Comparison of ENCODE assay signal across 17 cellular contexts in the genomic region with DNA sequence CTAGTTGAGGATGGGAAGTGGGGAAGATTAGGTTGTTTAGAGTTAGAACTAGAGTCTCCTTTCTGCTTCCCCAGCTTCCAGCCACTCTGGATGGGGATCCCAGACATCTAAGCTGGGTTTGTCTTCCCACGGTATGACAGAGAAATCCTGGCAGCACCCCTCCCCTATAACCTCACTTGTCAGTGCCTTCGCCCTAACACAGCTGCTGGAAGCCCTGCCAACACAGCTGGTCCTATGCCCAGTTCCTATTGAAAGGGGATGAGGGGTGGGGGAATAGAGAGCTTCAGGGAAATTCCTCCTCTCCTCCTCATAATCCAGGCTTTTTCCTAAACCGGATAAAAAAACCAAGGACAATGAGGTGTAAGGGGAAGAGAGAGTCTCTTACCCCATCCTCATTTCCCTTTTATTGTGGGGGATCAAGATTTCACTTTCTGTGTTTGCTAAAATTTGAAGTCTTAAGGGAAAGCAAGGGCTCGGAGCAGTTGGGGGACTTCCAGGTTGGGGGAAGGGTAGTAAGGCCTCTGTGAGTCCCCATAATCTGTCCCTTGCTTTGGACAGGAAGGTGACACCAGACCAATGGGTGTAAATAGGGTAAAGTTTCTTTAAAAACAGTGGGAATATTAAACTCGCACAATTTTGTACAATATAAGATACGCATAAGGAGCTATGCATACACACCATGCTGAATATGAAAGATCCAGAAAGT. TPM values are rescaled to one million over a fixed set of nuclear protein-coding genes. Genes with fewer than 3 reads are reported as not detected.
A peak's percentile ranks its signal among the peaks of the same experiment; 100 is the strongest.
DNase-seq lines count a peak whose midpoint lies in the region; ATAC-seq, FAIRE-seq and TF ChIP-seq lines count a peak whose summit lies in the region.
"Had no signal": no experiment of that assay in that cellular context is flagged by ENCODE, and none has a peak within 500 bp of the region (broad histone marks: within the 10 kb centered on the region; RNA-seq: fewer than 3 reads in every experiment).

No MANE protein-coding gene starts in this region.

- no peak overlapping the region for H2AFZ ChIP-seq in OCI-LY3 (ENCODE audit: low read depth, low read length)
- H2AFZ ChIP-seq: parathyroid adenoma had no signal

- H3K4me1 ChIP-seq in OCI-LY3 (ENCODE audit: low read length) (peaks cover 18% of the 10 kb centered on the region), small intestine (ENCODE audit: control insufficient read depth in 2 of 2, insufficient read depth in 1 of 2, low read depth in 1 of 2, low read length in 1 of 2) (no peaks in the 10 kb centered on the region), body of pancreas (no peaks in the 10 kb centered on the region)
- no peaks in the 10 kb centered on the region for H3K4me1 ChIP-seq in naive thymus-derived CD4-positive, alpha-beta T cell (ENCODE audit: control insufficient read depth in 2 of 2, insufficient read depth in 2 of 2, low read length in 2 of 2)
- H3K4me1 ChIP-seq: parathyroid adenoma, vagina had no signal

- no peaks in the 10 kb centered on the region for H3K27me3 ChIP-seq in OCI-LY3 (ENCODE audit: low read depth, low read length)
- no peaks in the 10 kb centered on the region for H3K27me3 ChIP-seq in naive thymus-derived CD4-positive, alpha-beta T cell (ENCODE audit: control insufficient read depth in 2 of 2, insufficient read depth in 2 of 2, low read length in 2 of 2)
- no peaks in the 10 kb centered on the region for H3K27me3 ChIP-seq in small intestine (ENCODE audit: control insufficient read depth in 2 of 2, insufficient read depth in 2 of 2, low read length in 2 of 2)
- no peaks in the 10 kb centered on the region for H3K27me3 ChIP-seq in body of pancreas
- H3K27me3 ChIP-seq: vagina had no signal

- peak overlapping the region; percentile 9 for H3K4me2 ChIP-seq in OCI-LY3 (ENCODE audit: low read length)

- CTCF ChIA-PET in naive thymus-derived CD4-positive, alpha-beta T cell (lab: Charles Lee) = interaction anchor here (1.0 to 1.3 kb wide), 4 partner anchors 20 to 77 kb away, joined by 3 read pairs; no protein-coding TSS in a partner anchor

- DNase-seq in Ammon's horn (ENCODE audit: low spot score) = peak; percentile 89
- peak; percentile 46 for DNase-seq in fibroblast of pulmonary artery (ENCODE audit: low read depth)
- no peak for DNase-seq in naive thymus-derived CD4-positive, alpha-beta T cell
- DNase-seq in small intestine = no peak
- DNase-seq in body of pancreas = no peak
- DNase-seq in NCI-H446 treated with DMSO at 0.1 percent for 48 hours (lab: John Stamatoyannopoulos, UW) = no peak
- DNase-seq: activated T-cell treated with anti-CD3 and anti-CD28 coated beads, Interleukin-2, amount 50 U/mL, for 4 hours; mammary epithelial cell; NCI-H146; NCI-H524; stimulated activated CD4-positive, alpha-beta T cell treated with anti-CD3 and anti-CD28 coated beads, Interleukin-2, amount 100 ng/mL, for 24 hours had no signal

- no peak overlapping the region for H3K4me3 Mint-ChIP-seq in naive thymus-derived CD4-positive, alpha-beta T cell
- H3K4me3 Mint-ChIP-seq: activated T-cell treated with anti-CD3 and anti-CD28 coated beads, Interleukin-2, amount 50 U/mL, for 4 hours had no signal

- peaks cover 3% of the 10 kb centered on the region; the same call in 1 of the 2 replicates for H4K20me1 ChIP-seq in OCI-LY3 (ENCODE audit: insufficient read depth, low read length)

- TF ChIP-seq CTCF in OCI-LY3 (IDR thresholded peaks at IDR 0.05; ENCODE audit: low read depth, low read length) (no peak), fibroblast of pulmonary artery (IDR thresholded peaks at IDR 0.05; ENCODE audit: low read length, missing control alignments) (no peak), body of pancreas (IDR thresholded peaks at IDR 0.05) (no peak)

- peak overlapping the region; percentile 44 for H3K27ac ChIP-seq in OCI-LY3 (ENCODE audit: low read length)
- H3K27ac ChIP-seq in naive thymus-derived CD4-positive, alpha-beta T cell (ENCODE audit: low read depth, low read length) = no peak overlapping the region
- H3K27ac ChIP-seq in small intestine (ENCODE audit: low read depth in 1 of 2, low read length in 1 of 2) = peak overlapping the region in 1 of 2 donors; percentile 28
- no peak overlapping the region for H3K27ac ChIP-seq in body of pancreas
- H3K27ac ChIP-seq: parathyroid adenoma, vagina had no signal

- H3K27me3 Mint-ChIP-seq in naive thymus-derived CD4-positive, alpha-beta T cell = no peaks in the 10 kb centered on the region

- TF ChIP-seq POLR2A in body of pancreas (IDR thresholded peaks at IDR 0.05) = no peak

- FAIRE-seq in small intestine (lab: Jason Lieb, UNC) = no peak
- FAIRE-seq: GM12891 had no signal

- WGBS in small intestine, 3 donors = 72 to 82% (median 78%) methylated on average over 6 of the region's 6 CpGs
- WGBS in body of pancreas, 2 donors = 66 to 74% methylated on average over 6 of the region's 6 CpGs

- intact Hi-C loops in naive thymus-derived CD4-positive, alpha-beta T cell (cut with micrococcal nuclease) = no loop called here
- intact Hi-C loops in body of pancreas (cut with DNase I) = no loop called here

- no peak overlapping the region for H3K9ac ChIP-seq in OCI-LY3 (ENCODE audit: low read length)
- H3K9ac ChIP-seq: parathyroid adenoma had no signal

- peaks cover 13 to 55% (median 19%) of the 10 kb centered on the region in 5 donors for H3K36me3 Mint-ChIP-seq in naive thymus-derived CD4-positive, alpha-beta T cell

- POLR2A ChIA-PET in naive thymus-derived CD4-positive, alpha-beta T cell (lab: Charles Lee) = interaction anchor here (0.6 to 2.5 kb wide), 3 partner anchors 9 to 17 kb away, joined by 3 to 7 read pairs (median 3); partner anchors contain the start of genes LYSMD1, SCNM1 and VPS72

- ATAC-seq in naive thymus-derived CD4-positive, alpha-beta T cell = no peak
- ATAC-seq in GM21423 (IDR thresholded peaks at IDR 0.05; ENCODE audit: unreplicated experiment) (no peak), body of pancreas (no peak)

- no peak overlapping the region; the same call in 1 of the 2 replicates for H3K4me3 ChIP-seq in OCI-LY3 (ENCODE audit: low read length)
- H3K4me3 ChIP-seq in fibroblast of pulmonary artery (replicated peaks; ENCODE audit: low read depth, low read length) = no peak overlapping the region
- H3K4me3 ChIP-seq in naive thymus-derived CD4-positive, alpha-beta T cell (ENCODE audit: low read length) = no peak overlapping the region
- H3K4me3 ChIP-seq in small intestine (ENCODE audit: low read depth in 1 of 2, low read length in 2 of 2) = no peak overlapping the region
- H3K4me3 ChIP-seq in body of pancreas = no peak overlapping the region
- H3K4me3 ChIP-seq: vagina had no signal

- H3K27ac Mint-ChIP-seq in naive thymus-derived CD4-positive, alpha-beta T cell = peak overlapping the region in 6 of 9 donors; percentile 19 to 76 (median 48)

- H3K9me3 Mint-ChIP-seq in naive thymus-derived CD4-positive, alpha-beta T cell = no peaks in the 10 kb centered on the region
- H3K9me3 Mint-ChIP-seq: activated T-cell treated with anti-CD3 and anti-CD28 coated beads, Interleukin-2, amount 50 U/mL, for 4 hours had no signal

- no peaks in the 10 kb centered on the region for H3K9me3 ChIP-seq in OCI-LY3 (ENCODE audit: insufficient read depth, low read length)
- H3K9me3 ChIP-seq in naive thymus-derived CD4-positive, alpha-beta T cell (ENCODE audit: control insufficient read depth in 2 of 3, low read length in 3 of 3) = no peaks in the 10 kb centered on the region
- H3K9me3 ChIP-seq in small intestine (ENCODE audit: control insufficient read depth, low read depth) = no peaks in the 10 kb centered on the region
- no peaks in the 10 kb centered on the region for H3K9me3 ChIP-seq in body of pancreas
- H3K9me3 ChIP-seq: vagina had no signal

- peaks cover 51% of the 10 kb centered on the region for H3K36me3 ChIP-seq in OCI-LY3 (replicated peaks; ENCODE audit: low read depth, low read length)
- peaks cover 0 to 85% (median 13%) of the 10 kb centered on the region in 3 experiments for H3K36me3 ChIP-seq in naive thymus-derived CD4-positive, alpha-beta T cell (ENCODE audit: control insufficient read depth in 2 of 3, insufficient read depth in 3 of 3, low read length in 3 of 3)
- H3K36me3 ChIP-seq in small intestine (ENCODE audit: control insufficient read depth in 2 of 2, insufficient read depth in 2 of 2, low read length in 2 of 2) = peaks cover 7 to 12% of the 10 kb centered on the region in 2 donors
- H3K36me3 ChIP-seq in body of pancreas (replicated peaks in 1 of 2; ENCODE audit: insufficient read depth in 1 of 2, low read depth in 2 of 2) = peaks cover 0 to 18% of the 10 kb centered on the region in 2 donors

- no peaks in the 10 kb centered on the region for H3K79me2 ChIP-seq in OCI-LY3 (ENCODE audit: low read length)
- H3K79me2 ChIP-seq: parathyroid adenoma had no signal

- H3K4me1 Mint-ChIP-seq in naive thymus-derived CD4-positive, alpha-beta T cell = peaks cover 0 to 9% (median 3%) of the 10 kb centered on the region in 7 donors

RNA-seq across cellular contexts. Expression of gene TMOD4, which starts 0.6 kb away (rescaled TPM):
- 1 to 10 TPM; 2.5 to 5.4 (median 4.4) TPM for total RNA-seq in naive thymus-derived CD4-positive, alpha-beta T cell
- under 1 TPM in 1 of 2 donors, not detected in 1; 0.73 TPM for polyA plus RNA-seq in naive thymus-derived CD4-positive, alpha-beta T cell
- 1 to 10 TPM in 1 of 3 donors, under 1 TPM in 1, not detected in 1; 0.19 to 1.9 TPM for polyA plus RNA-seq in small intestine
- 1 to 10 TPM in 1 of 2 donors, not detected in 1; 3.0 TPM for total RNA-seq in body of pancreas
- total RNA-seq: mammary epithelial cell had no signal

RNA-seq across cellular contexts. Expression of gene SCNM1, which starts 9.2 kb away (rescaled TPM):
- total RNA-seq in naive thymus-derived CD4-positive, alpha-beta T cell = 10 to 100 TPM; 37.1 to 73.1 (median 57.1) TPM
- 10 to 100 TPM; 68.1 to 72.3 TPM for polyA plus RNA-seq in naive thymus-derived CD4-positive, alpha-beta T cell
- 10 to 100 TPM; 43.8 to 69.6 (median 51.1) TPM for polyA plus RNA-seq in small intestine
- total RNA-seq in body of pancreas = 10 to 100 TPM; 16.2 to 28.0 TPM

RNA-seq across cellular contexts. Expression of gene LYSMD1, which starts 9.5 kb away (rescaled TPM):
- 1 to 10 TPM; 1.4 to 3.3 (median 2.3) TPM for total RNA-seq in naive thymus-derived CD4-positive, alpha-beta T cell
- under 1 TPM; 0.35 to 0.48 TPM for polyA plus RNA-seq in naive thymus-derived CD4-positive, alpha-beta T cell
- 1 to 10 TPM; 3.2 to 7.2 (median 5.1) TPM for polyA plus RNA-seq in small intestine
- 1 to 10 TPM; 6.7 to 9.6 TPM for total RNA-seq in body of pancreas

RNA-seq across cellular contexts. Expression of gene VPS72, which starts 14.8 kb away (rescaled TPM):
- 10 to 100 TPM; 35.1 to 82.0 (median 63.9) TPM for total RNA-seq in naive thymus-derived CD4-positive, alpha-beta T cell
- polyA plus RNA-seq in naive thymus-derived CD4-positive, alpha-beta T cell = 10 to 100 TPM; 63.4 to 85.3 TPM
- polyA plus RNA-seq in small intestine = 10 to 100 TPM; 27.3 to 35.7 (median 28.4) TPM
- total RNA-seq in body of pancreas = 10 to 100 TPM in 1 of 2 donors, 1 to 10 TPM in 1; 6.9 to 19.2 TPM

RNA-seq across cellular contexts. Expression of gene TNFAIP8L2, which starts 18.7 kb away (rescaled TPM):
- total RNA-seq in naive thymus-derived CD4-positive, alpha-beta T cell = 10 to 100 TPM in 4 of 5 experiments, 1 to 10 TPM in 1; 3.1 to 59.4 (median 37.6) TPM
- polyA plus RNA-seq in naive thymus-derived CD4-positive, alpha-beta T cell = 10 to 100 TPM; 17.1 to 77.3 TPM
- 10 to 100 TPM in 1 of 3 donors, 1 to 10 TPM in 2; 1.6 to 16.2 (median 4.7) TPM for polyA plus RNA-seq in small intestine
- 1 to 10 TPM in 1 of 2 donors, under 1 TPM in 1; 0.99 to 1.6 TPM for total RNA-seq in body of pancreas
- total RNA-seq: Daoy, mammary epithelial cell had no signal
- polyA plus RNA-seq: mammary epithelial cell had no signal

Comparison
In these comparisons a context has a peak if more than half of its experiments do, and no peak if none do; other contexts are left out.
1. DNase-seq: peak in Ammon's horn (single experiment) and fibroblast of pulmonary artery (single experiment); none in naive thymus-derived CD4-positive, alpha-beta T cell (0 of 9), small intestine (single experiment), body of pancreas (0 of 4) and NCI-H446 treated with DMSO at 0.1 percent for 48 hours (single experiment).